In genomic region chr6:3825331-3825831, GRCh38 we compare ENCODE assay signal across 1 cellular context.
A peak's percentile ranks its signal among the peaks of the same experiment; 100 is the strongest.
TF ChIP-seq lines count a peak whose summit lies in the region.

No MANE protein-coding gene starts in this region.

TF ChIP-seq in HepG2, 621 proteins besides CTCF, POLR2A, EP300 and RAD21 (continued from another document and continues in another):
- TF ChIP-seq, protein P1, sequence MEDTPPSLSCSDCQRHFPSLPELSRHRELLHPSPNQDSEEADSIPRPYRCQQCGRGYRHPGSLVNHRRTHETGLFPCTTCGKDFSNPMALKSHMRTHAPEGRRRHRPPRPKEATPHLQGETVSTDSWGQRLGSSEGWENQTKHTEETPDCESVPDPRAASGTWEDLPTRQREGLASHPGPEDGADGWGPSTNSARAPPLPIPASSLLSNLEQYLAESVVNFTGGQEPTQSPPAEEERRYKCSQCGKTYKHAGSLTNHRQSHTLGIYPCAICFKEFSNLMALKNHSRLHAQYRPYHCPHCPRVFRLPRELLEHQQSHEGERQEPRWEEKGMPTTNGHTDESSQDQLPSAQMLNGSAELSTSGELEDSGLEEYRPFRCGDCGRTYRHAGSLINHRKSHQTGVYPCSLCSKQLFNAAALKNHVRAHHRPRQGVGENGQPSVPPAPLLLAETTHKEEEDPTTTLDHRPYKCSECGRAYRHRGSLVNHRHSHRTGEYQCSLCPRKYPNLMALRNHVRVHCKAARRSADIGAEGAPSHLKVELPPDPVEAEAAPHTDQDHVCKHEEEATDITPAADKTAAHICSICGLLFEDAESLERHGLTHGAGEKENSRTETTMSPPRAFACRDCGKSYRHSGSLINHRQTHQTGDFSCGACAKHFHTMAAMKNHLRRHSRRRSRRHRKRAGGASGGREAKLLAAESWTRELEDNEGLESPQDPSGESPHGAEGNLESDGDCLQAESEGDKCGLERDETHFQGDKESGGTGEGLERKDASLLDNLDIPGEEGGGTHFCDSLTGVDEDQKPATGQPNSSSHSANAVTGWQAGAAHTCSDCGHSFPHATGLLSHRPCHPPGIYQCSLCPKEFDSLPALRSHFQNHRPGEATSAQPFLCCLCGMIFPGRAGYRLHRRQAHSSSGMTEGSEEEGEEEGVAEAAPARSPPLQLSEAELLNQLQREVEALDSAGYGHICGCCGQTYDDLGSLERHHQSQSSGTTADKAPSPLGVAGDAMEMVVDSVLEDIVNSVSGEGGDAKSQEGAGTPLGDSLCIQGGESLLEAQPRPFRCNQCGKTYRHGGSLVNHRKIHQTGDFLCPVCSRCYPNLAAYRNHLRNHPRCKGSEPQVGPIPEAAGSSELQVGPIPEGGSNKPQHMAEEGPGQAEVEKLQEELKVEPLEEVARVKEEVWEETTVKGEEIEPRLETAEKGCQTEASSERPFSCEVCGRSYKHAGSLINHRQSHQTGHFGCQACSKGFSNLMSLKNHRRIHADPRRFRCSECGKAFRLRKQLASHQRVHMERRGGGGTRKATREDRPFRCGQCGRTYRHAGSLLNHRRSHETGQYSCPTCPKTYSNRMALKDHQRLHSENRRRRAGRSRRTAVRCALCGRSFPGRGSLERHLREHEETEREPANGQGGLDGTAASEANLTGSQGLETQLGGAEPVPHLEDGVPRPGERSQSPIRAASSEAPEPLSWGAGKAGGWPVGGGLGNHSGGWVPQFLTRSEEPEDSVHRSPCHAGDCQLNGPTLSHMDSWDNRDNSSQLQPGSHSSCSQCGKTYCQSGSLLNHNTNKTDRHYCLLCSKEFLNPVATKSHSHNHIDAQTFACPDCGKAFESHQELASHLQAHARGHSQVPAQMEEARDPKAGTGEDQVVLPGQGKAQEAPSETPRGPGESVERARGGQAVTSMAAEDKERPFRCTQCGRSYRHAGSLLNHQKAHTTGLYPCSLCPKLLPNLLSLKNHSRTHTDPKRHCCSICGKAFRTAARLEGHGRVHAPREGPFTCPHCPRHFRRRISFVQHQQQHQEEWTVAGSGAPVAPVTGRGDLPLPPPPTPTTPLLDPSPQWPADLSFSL (CRISPR knock-in tag; IDR thresholded peaks at IDR 0.05), result no peak; the same call in 1 of the 2 replicates
- TF ChIP-seq NCOA5 (CRISPR knock-in tag; IDR thresholded peaks at IDR 0.05), result no peak
- no peak for TF ChIP-seq RFX1 (IDR thresholded peaks at IDR 0.05)
- TF ChIP-seq CBX2 (IDR thresholded peaks at IDR 0.05; ENCODE audit: low read depth, low read length), result no peak
- no peak for TF ChIP-seq CBX2 (CRISPR knock-in tag; IDR thresholded peaks at IDR 0.05; ENCODE audit: low read depth)
- TF ChIP-seq KLF15 (CRISPR knock-in tag; IDR thresholded peaks at IDR 0.05; ENCODE audit: borderline replicate concordance), result no peak
- TF ChIP-seq ZNF598 (CRISPR knock-in tag; IDR thresholded peaks at IDR 0.05; ENCODE audit: borderline replicate concordance), result no peak
- TF ChIP-seq, protein P2, sequence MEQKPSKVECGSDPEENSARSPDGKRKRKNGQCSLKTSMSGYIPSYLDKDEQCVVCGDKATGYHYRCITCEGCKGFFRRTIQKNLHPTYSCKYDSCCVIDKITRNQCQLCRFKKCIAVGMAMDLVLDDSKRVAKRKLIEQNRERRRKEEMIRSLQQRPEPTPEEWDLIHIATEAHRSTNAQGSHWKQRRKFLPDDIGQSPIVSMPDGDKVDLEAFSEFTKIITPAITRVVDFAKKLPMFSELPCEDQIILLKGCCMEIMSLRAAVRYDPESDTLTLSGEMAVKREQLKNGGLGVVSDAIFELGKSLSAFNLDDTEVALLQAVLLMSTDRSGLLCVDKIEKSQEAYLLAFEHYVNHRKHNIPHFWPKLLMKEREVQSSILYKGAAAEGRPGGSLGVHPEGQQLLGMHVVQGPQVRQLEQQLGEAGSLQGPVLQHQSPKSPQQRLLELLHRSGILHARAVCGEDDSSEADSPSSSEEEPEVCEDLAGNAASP (CRISPR knock-in tag; IDR thresholded peaks at IDR 0.05; ENCODE audit: borderline replicate concordance), result peak; percentile 94
- peak; percentile 71 for TF ChIP-seq SAP130 (CRISPR knock-in tag; IDR thresholded peaks at IDR 0.05; ENCODE audit: low read depth)
- TF ChIP-seq SETDB1 (CRISPR knock-in tag; IDR thresholded peaks at IDR 0.05; ENCODE audit: borderline replicate concordance), result no peak
- TF ChIP-seq, protein P3, sequence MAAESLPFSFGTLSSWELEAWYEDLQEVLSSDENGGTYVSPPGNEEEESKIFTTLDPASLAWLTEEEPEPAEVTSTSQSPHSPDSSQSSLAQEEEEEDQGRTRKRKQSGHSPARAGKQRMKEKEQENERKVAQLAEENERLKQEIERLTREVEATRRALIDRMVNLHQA (CRISPR knock-in tag; IDR thresholded peaks at IDR 0.05), result no peak
- no peak for TF ChIP-seq PRPF4 (IDR thresholded peaks at IDR 0.05; ENCODE audit: low read depth, low read length, poor library complexity, severe bottlenecking)
- no peak for TF ChIP-seq PHF5A (CRISPR knock-in tag; IDR thresholded peaks at IDR 0.05; ENCODE audit: low read depth, unreplicated experiment)
- 0 out of 2 replicates have a peak, but pooled peaks have one; percentile 76 for TF ChIP-seq MIER3 (CRISPR knock-in tag; IDR thresholded peaks at IDR 0.05; ENCODE audit: borderline replicate concordance)
- TF ChIP-seq, protein P4, sequence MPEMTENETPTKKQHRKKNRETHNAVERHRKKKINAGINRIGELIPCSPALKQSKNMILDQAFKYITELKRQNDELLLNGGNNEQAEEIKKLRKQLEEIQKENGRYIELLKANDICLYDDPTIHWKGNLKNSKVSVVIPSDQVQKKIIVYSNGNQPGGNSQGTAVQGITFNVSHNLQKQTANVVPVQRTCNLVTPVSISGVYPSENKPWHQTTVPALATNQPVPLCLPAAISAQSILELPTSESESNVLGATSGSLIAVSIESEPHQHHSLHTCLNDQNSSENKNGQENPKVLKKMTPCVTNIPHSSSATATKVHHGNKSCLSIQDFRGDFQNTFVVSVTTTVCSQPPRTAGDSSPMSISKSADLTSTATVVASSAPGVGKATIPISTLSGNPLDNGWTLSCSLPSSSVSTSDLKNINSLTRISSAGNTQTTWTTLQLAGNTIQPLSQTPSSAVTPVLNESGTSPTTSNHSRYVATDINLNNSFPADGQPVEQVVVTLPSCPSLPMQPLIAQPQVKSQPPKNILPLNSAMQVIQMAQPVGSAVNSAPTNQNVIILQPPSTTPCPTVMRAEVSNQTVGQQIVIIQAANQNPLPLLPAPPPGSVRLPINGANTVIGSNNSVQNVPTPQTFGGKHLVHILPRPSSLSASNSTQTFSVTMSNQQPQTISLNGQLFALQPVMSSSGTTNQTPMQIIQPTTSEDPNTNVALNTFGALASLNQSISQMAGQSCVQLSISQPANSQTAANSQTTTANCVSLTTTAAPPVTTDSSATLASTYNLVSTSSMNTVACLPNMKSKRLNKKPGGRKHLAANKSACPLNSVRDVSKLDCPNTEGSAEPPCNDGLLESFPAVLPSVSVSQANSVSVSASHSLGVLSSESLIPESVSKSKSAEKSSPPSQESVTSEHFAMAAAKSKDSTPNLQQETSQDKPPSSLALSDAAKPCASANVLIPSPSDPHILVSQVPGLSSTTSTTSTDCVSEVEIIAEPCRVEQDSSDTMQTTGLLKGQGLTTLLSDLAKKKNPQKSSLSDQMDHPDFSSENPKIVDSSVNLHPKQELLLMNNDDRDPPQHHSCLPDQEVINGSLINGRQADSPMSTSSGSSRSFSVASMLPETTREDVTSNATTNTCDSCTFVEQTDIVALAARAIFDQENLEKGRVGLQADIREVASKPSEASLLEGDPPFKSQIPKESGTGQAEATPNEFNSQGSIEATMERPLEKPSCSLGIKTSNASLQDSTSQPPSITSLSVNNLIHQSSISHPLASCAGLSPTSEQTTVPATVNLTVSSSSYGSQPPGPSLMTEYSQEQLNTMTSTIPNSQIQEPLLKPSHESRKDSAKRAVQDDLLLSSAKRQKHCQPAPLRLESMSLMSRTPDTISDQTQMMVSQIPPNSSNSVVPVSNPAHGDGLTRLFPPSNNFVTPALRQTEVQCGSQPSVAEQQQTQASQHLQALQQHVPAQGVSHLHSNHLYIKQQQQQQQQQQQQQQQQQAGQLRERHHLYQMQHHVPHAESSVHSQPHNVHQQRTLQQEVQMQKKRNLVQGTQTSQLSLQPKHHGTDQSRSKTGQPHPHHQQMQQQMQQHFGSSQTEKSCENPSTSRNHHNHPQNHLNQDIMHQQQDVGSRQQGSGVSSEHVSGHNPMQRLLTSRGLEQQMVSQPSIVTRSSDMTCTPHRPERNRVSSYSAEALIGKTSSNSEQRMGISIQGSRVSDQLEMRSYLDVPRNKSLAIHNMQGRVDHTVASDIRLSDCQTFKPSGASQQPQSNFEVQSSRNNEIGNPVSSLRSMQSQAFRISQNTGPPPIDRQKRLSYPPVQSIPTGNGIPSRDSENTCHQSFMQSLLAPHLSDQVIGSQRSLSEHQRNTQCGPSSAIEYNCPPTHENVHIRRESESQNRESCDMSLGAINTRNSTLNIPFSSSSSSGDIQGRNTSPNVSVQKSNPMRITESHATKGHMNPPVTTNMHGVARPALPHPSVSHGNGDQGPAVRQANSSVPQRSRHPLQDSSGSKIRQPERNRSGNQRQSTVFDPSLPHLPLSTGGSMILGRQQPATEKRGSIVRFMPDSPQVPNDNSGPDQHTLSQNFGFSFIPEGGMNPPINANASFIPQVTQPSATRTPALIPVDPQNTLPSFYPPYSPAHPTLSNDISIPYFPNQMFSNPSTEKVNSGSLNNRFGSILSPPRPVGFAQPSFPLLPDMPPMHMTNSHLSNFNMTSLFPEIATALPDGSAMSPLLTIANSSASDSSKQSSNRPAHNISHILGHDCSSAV (CRISPR knock-in tag; IDR thresholded peaks at IDR 0.05; ENCODE audit: borderline replicate concordance), result no peak
- no peak for TF ChIP-seq EHMT2 (IDR thresholded peaks at IDR 0.05; ENCODE audit: borderline replicate concordance, low read depth, low read length)
- TF ChIP-seq ZNF816 (CRISPR knock-in tag; IDR thresholded peaks at IDR 0.05; ENCODE audit: borderline replicate concordance), result no peak
- no peak for TF ChIP-seq ZNF557 (CRISPR knock-in tag; IDR thresholded peaks at IDR 0.05)
- TF ChIP-seq ARNT (IDR thresholded peaks at IDR 0.05), result no peak
- no peak for TF ChIP-seq REXO4 (CRISPR knock-in tag; IDR thresholded peaks at IDR 0.05; ENCODE audit: borderline replicate concordance)
- TF ChIP-seq, protein P5, sequence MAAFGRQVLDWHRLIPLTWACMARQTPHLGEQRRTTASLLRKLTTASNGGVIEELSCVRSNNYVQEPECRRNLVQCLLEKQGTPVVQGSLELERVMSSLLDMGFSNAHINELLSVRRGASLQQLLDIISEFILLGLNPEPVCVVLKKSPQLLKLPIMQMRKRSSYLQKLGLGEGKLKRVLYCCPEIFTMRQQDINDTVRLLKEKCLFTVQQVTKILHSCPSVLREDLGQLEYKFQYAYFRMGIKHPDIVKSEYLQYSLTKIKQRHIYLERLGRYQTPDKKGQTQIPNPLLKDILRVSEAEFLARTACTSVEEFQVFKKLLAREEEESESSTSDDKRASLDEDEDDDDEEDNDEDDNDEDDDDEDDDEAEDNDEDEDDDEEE (CRISPR knock-in tag; IDR thresholded peaks at IDR 0.05), result no peak; the same call in 1 of the 2 replicates
- TF ChIP-seq ARHGAP35 (CRISPR knock-in tag; IDR thresholded peaks at IDR 0.05; ENCODE audit: borderline replicate concordance), result no peak; the same call in 1 of the 2 replicates
- TF ChIP-seq GABPB1 (CRISPR knock-in tag; IDR thresholded peaks at IDR 0.05), result no peak
- TF ChIP-seq BRD4 (CRISPR knock-in tag; IDR thresholded peaks at IDR 0.05), result no peak
- no peak for TF ChIP-seq ZSCAN20 (CRISPR knock-in tag; IDR thresholded peaks at IDR 0.05; ENCODE audit: borderline replicate concordance)
- no peak for TF ChIP-seq ZXDC (CRISPR knock-in tag; IDR thresholded peaks at IDR 0.05)
- peak; percentile 56 for TF ChIP-seq CBX1 (IDR thresholded peaks at IDR 0.05; ENCODE audit: low read depth)
- no peak for TF ChIP-seq JUN (CRISPR knock-in tag; IDR thresholded peaks at IDR 0.05)
- TF ChIP-seq SIN3B (IDR thresholded peaks at IDR 0.05; ENCODE audit: low read length), result no peak
- TF ChIP-seq HMG20A (CRISPR knock-in tag; IDR thresholded peaks at IDR 0.05; ENCODE audit: borderline replicate concordance), result peak; percentile 38; the same call in 1 of the 2 replicates
- peak; percentile 27; the same call in 1 of the 2 replicates for TF ChIP-seq TARDBP (CRISPR knock-in tag; IDR thresholded peaks at IDR 0.05)
- no peak for TF ChIP-seq ZNF468 (CRISPR knock-in tag; IDR thresholded peaks at IDR 0.05)
- no peak for TF ChIP-seq ZNF333 (CRISPR knock-in tag; IDR thresholded peaks at IDR 0.05; ENCODE audit: borderline replicate concordance)
- TF ChIP-seq ZNF572 (CRISPR knock-in tag; IDR thresholded peaks at IDR 0.05), result no peak
- TF ChIP-seq ATF4 (CRISPR knock-in tag; IDR thresholded peaks at IDR 0.05), result no peak
- no peak for TF ChIP-seq GLI4 (CRISPR knock-in tag; IDR thresholded peaks at IDR 0.05; ENCODE audit: borderline replicate concordance)
- peak; percentile 63 for TF ChIP-seq ZFX (CRISPR knock-in tag; IDR thresholded peaks at IDR 0.05; ENCODE audit: low read depth)
- TF ChIP-seq, protein P6, sequence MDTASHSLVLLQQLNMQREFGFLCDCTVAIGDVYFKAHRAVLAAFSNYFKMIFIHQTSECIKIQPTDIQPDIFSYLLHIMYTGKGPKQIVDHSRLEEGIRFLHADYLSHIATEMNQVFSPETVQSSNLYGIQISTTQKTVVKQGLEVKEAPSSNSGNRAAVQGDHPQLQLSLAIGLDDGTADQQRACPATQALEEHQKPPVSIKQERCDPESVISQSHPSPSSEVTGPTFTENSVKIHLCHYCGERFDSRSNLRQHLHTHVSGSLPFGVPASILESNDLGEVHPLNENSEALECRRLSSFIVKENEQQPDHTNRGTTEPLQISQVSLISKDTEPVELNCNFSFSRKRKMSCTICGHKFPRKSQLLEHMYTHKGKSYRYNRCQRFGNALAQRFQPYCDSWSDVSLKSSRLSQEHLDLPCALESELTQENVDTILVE (CRISPR knock-in tag; IDR thresholded peaks at IDR 0.05), result peak; percentile 85; the same call in 1 of the 2 replicates
- no peak for TF ChIP-seq JARID2 (CRISPR knock-in tag; IDR thresholded peaks at IDR 0.05; ENCODE audit: insufficient replicate concordance)
